In genomic region chr13:77048592-77048991, GRCh38 we compare ENCODE assay signal across 13 cellular contexts. TPM values are rescaled to one million over a fixed set of nuclear protein-coding genes. Genes with fewer than 3 reads are reported as not detected.
DNase-seq lines count a peak whose midpoint lies in the region; ATAC-seq, FAIRE-seq and TF ChIP-seq lines count a peak whose summit lies in the region.
"Had no signal": no experiment of that assay in that cellular context is flagged by ENCODE, and none has a peak within 500 bp of the region (broad histone marks: within the 10 kb centered on the region; RNA-seq: fewer than 3 reads in every experiment).

No MANE protein-coding gene starts in this region.

- no peak overlapping the region for H3K9ac ChIP-seq in iPS-20b (ENCODE audit: low read depth, low read length)
- H3K9ac ChIP-seq in kidney (ENCODE audit: low read length in 2 of 2): no peak overlapping the region

- H3K9me3 ChIP-seq in iPS-20b (ENCODE audit: insufficient read depth, low read depth, low read length) (no peaks in the 10 kb centered on the region), kidney (ENCODE audit: control insufficient read depth in 1 of 2, low read length in 2 of 2) (no peaks in the 10 kb centered on the region)

- ATAC-seq in HG03565 (IDR thresholded peaks at IDR 0.05; ENCODE audit: unreplicated experiment): no peak
- no peak for ATAC-seq in GM21360 (IDR thresholded peaks at IDR 0.05; ENCODE audit: unreplicated experiment)
- no peak for ATAC-seq in GM18909 (IDR thresholded peaks at IDR 0.05; ENCODE audit: poor library complexity, unreplicated experiment)
- ATAC-seq: stimulated activated naive CD8-positive, alpha-beta T cell treated with anti-CD3 and anti-CD28 coated beads, Interleukin-15, amount 100 ng/mL, for 72 hours had no signal

- H3K4me1 ChIP-seq in iPS-20b (ENCODE audit: insufficient read depth, low read length) (peaks cover 10% of the 10 kb centered on the region; the same call in 1 of the 2 replicates), kidney (ENCODE audit: control insufficient read depth in 1 of 2, insufficient read depth in 1 of 2, low read depth in 1 of 2, low read length in 2 of 2) (no peaks in the 10 kb centered on the region)

- DNase-seq in AML-193 (lab: John Stamatoyannopoulos, UW): peak; percentile 10 to 17
- peak; percentile 40 for DNase-seq in GF-D8 (lab: John Stamatoyannopoulos, UW)
- peak; percentile 15 for DNase-seq in UCSD-AML1 (lab: John Stamatoyannopoulos, UW; ENCODE audit: unreplicated experiment)
- DNase-seq in kidney: no peak
- DNase-seq: C1 segment of cervical spinal cord; GOT3; mammary epithelial cell; NCI-H2029; stimulated activated naive CD8-positive, alpha-beta T cell treated with anti-CD3 and anti-CD28 coated beads, Interleukin-15, amount 100 ng/mL, for 72 hours had no signal

- FAIRE-seq in kidney (lab: Jason Lieb, UNC): no peak

- H3K36me3 ChIP-seq in iPS-20b (ENCODE audit: insufficient read depth, low read depth, low read length): peaks cover 32% of the 10 kb centered on the region
- H3K36me3 ChIP-seq in kidney (ENCODE audit: control insufficient read depth in 1 of 2, insufficient read depth in 2 of 2, low read length in 2 of 2): peaks cover 11% of the 10 kb centered on the region in 2 donors

- H3K27me3 ChIP-seq in iPS-20b (ENCODE audit: insufficient read depth, low read length): no peaks in the 10 kb centered on the region

- no peak for TF ChIP-seq CTCF in kidney (IDR thresholded peaks at IDR 0.05; ENCODE audit: borderline replicate concordance, extremely low read depth, insufficient read depth)

- intact Hi-C loops in kidney (cut with DNase I): no loop called here

- H3K27ac ChIP-seq in iPS-20b (ENCODE audit: low read length) (no peak overlapping the region), kidney (ENCODE audit: low read depth in 2 of 2, low read length in 2 of 2) (no peak overlapping the region)

- H3K4me3 ChIP-seq in iPS-20b (ENCODE audit: low read length) (peak overlapping the region; percentile 33), kidney (ENCODE audit: low read length in 2 of 2) (no peak overlapping the region)

RNA-seq across cellular contexts. Expression of gene FBXL3, which starts 21.6 kb away (rescaled TPM):
- total RNA-seq in kidney: 61.6 TPM
- 22.3 TPM for polyA plus RNA-seq in kidney (ENCODE audit: insufficient read depth, low read depth, low replicate concordance)

RNA-seq across cellular contexts. Expression of gene CLN5, which starts 56.7 kb away (rescaled TPM):
- 80.8 TPM for total RNA-seq in kidney
- polyA plus RNA-seq in kidney (ENCODE audit: insufficient read depth, low read depth, low replicate concordance): 59.5 TPM
